36 cellular contexts compared by ENCODE assay signal in the genomic region with DNA sequence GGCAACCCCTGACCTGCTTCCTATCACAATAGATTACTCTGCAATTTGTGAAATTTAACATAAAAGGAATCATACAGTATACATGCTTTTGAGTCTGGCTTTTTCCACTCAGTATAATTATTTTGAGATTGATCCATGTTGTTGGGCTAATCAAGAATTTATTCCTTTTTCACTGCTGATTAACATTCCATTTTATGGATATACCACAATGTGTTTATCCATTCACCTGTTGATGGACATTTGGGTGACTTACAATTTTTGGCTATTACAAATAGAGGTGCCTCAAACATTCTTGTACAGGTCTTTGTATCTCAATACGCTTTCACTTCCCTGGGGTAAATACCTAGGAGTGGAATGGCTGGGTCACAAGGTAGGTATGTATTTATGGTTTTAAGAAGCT. TPM values are rescaled to one million over a fixed set of nuclear protein-coding genes. Genes with fewer than 3 reads are reported as not detected.
"Had no signal": no experiment of that assay in that cellular context is flagged by ENCODE, and none has a peak within 500 bp of the region (broad histone marks: within the 10 kb centered on the region; RNA-seq: fewer than 3 reads in every experiment).

No MANE protein-coding gene starts in this region.

- H3K27me3 ChIP-seq: adrenal gland, Peyer's patch had no signal

- H3K4me1 ChIP-seq: Peyer's patch had no signal

- H3K9me3 ChIP-seq: adrenal gland, Peyer's patch had no signal

- ATAC-seq: activated CD4-positive, alpha-beta T cell treated with anti-CD3 and anti-CD28 coated beads for 36 hours; activated CD4-positive, CD25-positive, alpha-beta regulatory T cell treated with anti-CD3 and anti-CD28 coated beads, Interleukin-2, amount 50 U/mL, for 24 hours; activated CD8-positive, alpha-beta T cell treated with anti-CD3 and anti-CD28 coated beads, Interleukin-2, amount 10 ng/mL, durations not matched to agents 7 days and 5 days; activated naive CD4-positive, alpha-beta T cell treated with anti-CD3 and anti-CD28 coated beads, Interleukin-2, amount 50 U/mL, for 72 hours; PC-3; Right ventricle myocardium inferior had no signal

- H3K36me3 ChIP-seq: adrenal gland, Peyer's patch had no signal

- H3K4me1 Mint-ChIP-seq: activated CD4-positive, alpha-beta T cell treated with anti-CD3 and anti-CD28 coated beads for 36 hours; activated CD4-positive, alpha-beta T cell treated with anti-CD3 and anti-CD28 coated beads, Interleukin-2, amount 10 ng/mL, durations not matched to agents 7 days and 5 days had no signal

- H3K27ac Mint-ChIP-seq: activated CD4-positive, alpha-beta T cell treated with anti-CD3 and anti-CD28 coated beads for 36 hours; activated CD4-positive, alpha-beta T cell treated with anti-CD3 and anti-CD28 coated beads, Interleukin-2, amount 10 ng/mL, durations not matched to agents 7 days and 5 days; activated CD8-positive, alpha-beta T cell treated with anti-CD3 and anti-CD28 coated beads, Interleukin-2, amount 10 ng/mL, durations not matched to agents 7 days and 5 days; activated naive CD4-positive, alpha-beta T cell treated with anti-CD3 and anti-CD28 coated beads, Interleukin-2, amount 50 U/mL, for 72 hours; activated T-cell treated with anti-CD3 and anti-CD28 coated beads, Interleukin-2, amount 50 U/mL, for 24 hours; activated T-helper 2 cell treated with anti-CD3 and anti-CD28 coated beads, Interferon-gamma antibody, Interleukin-2, Interleukin-4, amounts not matched to agents 10 μg/mL and 5 μg/mL and 100 μg/mL, durations not matched to agents 14 hours and 24 hours and 36 hours; brain; T-helper 1 cell treated with Interleukin-12 subunit alpha and Interleukin-12 subunit beta and Interleukin-4 antibody, amounts not matched to agents 30 μg/mL and 1 μg/mL, for 36 hours; T-helper 2 cell treated with Interferon-gamma antibody and Interleukin-4, amounts not matched to agents 5 μg/mL and 100 μg/mL, for 36 hours had no signal

- H3K4me3 ChIP-seq: adrenal gland, Peyer's patch had no signal

- H3K27ac ChIP-seq: Peyer's patch had no signal

- H3K4me3 Mint-ChIP-seq: activated CD4-positive, alpha-beta T cell treated with anti-CD3 and anti-CD28 coated beads for 36 hours; activated CD4-positive, alpha-beta T cell treated with anti-CD3 and anti-CD28 coated beads, Interleukin-2, amount 10 ng/mL, durations not matched to agents 7 days and 5 days; activated CD8-positive, alpha-beta T cell treated with anti-CD3 and anti-CD28 coated beads, Interleukin-2, amount 10 ng/mL, durations not matched to agents 7 days and 5 days; activated T-cell treated with anti-CD3 and anti-CD28 coated beads, Interleukin-2, amount 50 U/mL, for 24 hours; brain; T-helper 1 cell treated with Interleukin-12 subunit alpha and Interleukin-12 subunit beta and Interleukin-4 antibody, amounts not matched to agents 30 μg/mL and 1 μg/mL, for 36 hours; T-helper 2 cell treated with Interferon-gamma antibody and Interleukin-4, amounts not matched to agents 5 μg/mL and 100 μg/mL, for 36 hours had no signal

- FAIRE-seq: bronchial epithelial cell, TTC549 had no signal

- H3K27me3 Mint-ChIP-seq: activated CD4-positive, alpha-beta T cell treated with anti-CD3 and anti-CD28 coated beads, Interleukin-2, amount 10 ng/mL, durations not matched to agents 7 days and 5 days; activated T-cell treated with anti-CD3 and anti-CD28 coated beads, Interleukin-2, amount 50 U/mL, for 24 hours; brain had no signal

- H3K9me3 Mint-ChIP-seq: activated CD4-positive, alpha-beta T cell treated with anti-CD3 and anti-CD28 coated beads, Interleukin-2, amount 10 ng/mL, durations not matched to agents 7 days and 5 days; activated T-helper 2 cell treated with anti-CD3 and anti-CD28 coated beads, Interferon-gamma antibody, Interleukin-2, Interleukin-4, amounts not matched to agents 10 μg/mL and 5 μg/mL and 100 μg/mL, durations not matched to agents 14 hours and 24 hours and 36 hours; T-helper 1 cell treated with Interleukin-12 subunit alpha and Interleukin-12 subunit beta and Interleukin-4 antibody, amounts not matched to agents 30 μg/mL and 1 μg/mL, for 36 hours; T-helper 2 cell treated with Interferon-gamma antibody and Interleukin-4, amounts not matched to agents 5 μg/mL and 100 μg/mL, for 36 hours had no signal

- DNase-seq: activated CD4-positive, alpha-beta T cell treated with anti-CD3 and anti-CD28 coated beads for 36 hours; activated CD4-positive, alpha-beta T cell treated with anti-CD3 and anti-CD28 coated beads, Interleukin-2, amount 10 ng/mL, durations not matched to agents 7 days and 5 days; activated CD4-positive, alpha-beta T cell treated with anti-CD3 and anti-CD28 coated beads, Interleukin-2, amount 50 U/mL, for 48 hours; activated CD8-positive, alpha-beta T cell treated with anti-CD3 and anti-CD28 coated beads, Interleukin-2, amount 10 ng/mL, durations not matched to agents 7 days and 5 days; activated gamma-delta T cell; activated naive CD4-positive, alpha-beta T cell treated with Interleukin-2 at 50 U/mL for 16 hours; activated T-cell treated with anti-CD3 and anti-CD28 coated beads, Interleukin-2, amount 50 U/mL, for 24 hours; adrenal gland; caudate nucleus; cerebellar nuclear complex; Kasumi-1; KG1; MM.1S; MV-4-11; NCI-H1092; NCI-H1436 treated with DMSO at 0.1 percent for 48 hours; NCI-H1694 treated with DMSO at 0.1 percent for 48 hours; NCI-H2029; NCI-H2107; NCI-H2171; NCI-H510A; NCI-H526; NCI-H748 treated with DMSO at 0.1 percent for 48 hours; NK-92 treated with Interleukin-12 subunit alpha and Interleukin-12 subunit beta, amount 100 ng/mL, for 24 hours; PC-3; Peyer's patch; RPMI8226 had no signal

RNA-seq across cellular contexts. Expression of gene TENM4, which starts 24.9 kb away (rescaled TPM):
- total RNA-seq: activated CD4-positive, alpha-beta T cell treated with anti-CD3 and anti-CD28 coated beads for 36 hours; activated CD4-positive, alpha-beta T cell treated with anti-CD3 and anti-CD28 coated beads, Interleukin-2, amount 10 ng/mL, durations not matched to agents 7 days and 5 days; activated CD8-positive, alpha-beta T cell treated with anti-CD3 and anti-CD28 coated beads, Interleukin-2, amount 10 ng/mL, durations not matched to agents 7 days and 5 days; activated naive CD4-positive, alpha-beta T cell treated with anti-CD3 and anti-CD28 coated beads, Interleukin-2, amount 50 U/mL, for 72 hours; activated T-helper 2 cell treated with anti-CD3 and anti-CD28 coated beads, Interferon-gamma antibody, Interleukin-2, Interleukin-4, amounts not matched to agents 10 μg/mL and 5 μg/mL and 100 μg/mL, durations not matched to agents 14 hours and 24 hours and 36 hours had no signal
